In genomic region chr7:73361340-73361739, GRCh38 we compare ENCODE assay signal across 26 cellular contexts. TPM values are rescaled to one million over a fixed set of nuclear protein-coding genes. Genes with fewer than 3 reads are reported as not detected.
"Had no signal": no experiment of that assay in that cellular context is flagged by ENCODE, and none has a peak within 500 bp of the region (broad histone marks: within the 10 kb centered on the region; RNA-seq: fewer than 3 reads in every experiment).

No MANE protein-coding gene starts in this region.

- H3K36me3 ChIP-seq: heart left ventricle, spleen, tibial artery, upper lobe of right lung, vagina had no signal

- H3K36me3 Mint-ChIP-seq: naive B cell; stimulated activated memory B cell treated with anti-CD40 and anti-IgM and Interleukin-4, amounts not matched to agents 10 μg/mL and 1 μg/mL and 100 μg/mL, for 72 hours had no signal

- H3K4me3 ChIP-seq: heart left ventricle, psoas muscle, spleen, tibial artery, upper lobe of right lung, vagina had no signal

- H3K27ac ChIP-seq: heart left ventricle, psoas muscle, spleen, tibial artery, upper lobe of right lung, vagina had no signal

- H3K27me3 Mint-ChIP-seq: stimulated activated naive CD8-positive, alpha-beta T cell treated with anti-CD3 and anti-CD28 coated beads, Interleukin-15, Interleukin-2, amounts not matched to agents 100 ng/mL and 50 ng/mL, for 24 hours had no signal

- H3K27me3 ChIP-seq: heart left ventricle, upper lobe of right lung, vagina had no signal

- H3K9me3 Mint-ChIP-seq: nephron; stimulated activated memory B cell treated with anti-CD40 and anti-IgM and Interleukin-4, amounts not matched to agents 10 μg/mL and 1 μg/mL and 100 μg/mL, for 72 hours; stimulated activated naive CD8-positive, alpha-beta T cell treated with anti-CD3 and anti-CD28 coated beads, Interleukin-15, Interleukin-2, amounts not matched to agents 100 ng/mL and 50 ng/mL, for 24 hours had no signal

- H3K4me3 Mint-ChIP-seq: nephron; stimulated activated memory B cell treated with anti-CD40 and anti-IgM and Interleukin-4, amounts not matched to agents 10 μg/mL and 1 μg/mL and 100 μg/mL, for 72 hours; stimulated activated naive CD8-positive, alpha-beta T cell treated with anti-CD3 and anti-CD28 coated beads, Interleukin-15, Interleukin-2, amounts not matched to agents 100 ng/mL and 50 ng/mL, for 24 hours had no signal

- H3K27ac Mint-ChIP-seq: nephron; stimulated activated memory B cell treated with anti-CD40 and anti-IgM and Interleukin-4, amounts not matched to agents 10 μg/mL and 1 μg/mL and 100 μg/mL, for 72 hours; stimulated activated naive CD8-positive, alpha-beta T cell treated with anti-CD3 and anti-CD28 coated beads, Interleukin-15, Interleukin-2, amounts not matched to agents 100 ng/mL and 50 ng/mL, for 24 hours had no signal

- DNase-seq: effector CD4-positive, alpha-beta T cell; foreskin melanocyte; heart left ventricle; hypothalamus; kidney glomerular epithelial cell; mesendoderm; naive B cell; psoas muscle; retina; spleen; stimulated activated CD4-positive, alpha-beta T cell treated with anti-CD3 and anti-CD28 coated beads, Interleukin-15, amount 100 ng/mL, for 24 hours; stimulated activated CD4-positive, alpha-beta T cell treated with anti-CD3 and anti-CD28 coated beads, Interleukin-1b, Interleukin-23, amount 100 ng/mL, for 48 hours; stimulated activated CD4-positive, alpha-beta T cell treated with anti-CD3 and anti-CD28 coated beads, Interleukin-4, amount 100 ng/mL, for 24 hours; tibial artery; upper lobe of right lung had no signal

- H3K9me3 ChIP-seq: heart left ventricle, psoas muscle, spleen, tibial artery, upper lobe of right lung, vagina had no signal

RNA-seq across cellular contexts. Expression of gene FKBP6, which starts 33.4 kb away (rescaled TPM):
- total RNA-seq: dermis microvascular lymphatic vessel endothelial cell, glomerular endothelial cell, heart left ventricle, liver, lung microvascular endothelial cell, omental fat pad, psoas muscle, sciatic nerve, spleen, upper lobe of right lung, vagina had no signal

RNA-seq across cellular contexts. Expression of gene TRIM50, which starts 33.5 kb away (rescaled TPM):
- total RNA-seq: dermis microvascular lymphatic vessel endothelial cell, glomerular endothelial cell, lung microvascular endothelial cell, temporal lobe, vagina had no signal
